Comparison of ENCODE assay signal across 14 cellular contexts in genomic region chr20:44065401-44066340, GRCh38.
"Had no signal": no experiment of that assay in that cellular context is flagged by ENCODE, and none has a peak within 500 bp of the region (broad histone marks: within the 10 kb centered on the region; RNA-seq: fewer than 3 reads in every experiment).

No MANE protein-coding gene starts in this region.

- H3K36me3 ChIP-seq: colonic mucosa, lower lobe of right lung, thyroid gland had no signal

- H3K27me3 ChIP-seq: colonic mucosa, esophagus squamous epithelium, stomach, thyroid gland had no signal

- H3K27ac ChIP-seq: colonic mucosa, esophagus squamous epithelium, lower lobe of right lung, skin epidermis, stomach, thyroid gland had no signal

- ATAC-seq: lower lobe of right lung had no signal

- H3K4me3 Mint-ChIP-seq: activated naive CD8-positive, alpha-beta T cell; brain had no signal

- H3K9me3 ChIP-seq: colonic mucosa, esophagus squamous epithelium, lower lobe of right lung, stomach, thyroid gland had no signal

- H3K4me1 ChIP-seq: colonic mucosa, esophagus squamous epithelium, thyroid gland had no signal

- DNase-seq: activated CD4-positive, alpha-beta T cell treated with anti-CD3 and anti-CD28 coated beads, Interleukin-2, amount 50 U/mL, for 4 hours; activated T-cell treated with anti-CD3 and anti-CD28 coated beads, Interleukin-2, amount 50 U/mL, for 1 hour; central memory CD4-positive, alpha-beta T cell; colonic mucosa; esophagus squamous epithelium; hippocampal formation; lower lobe of right lung; midbrain; stimulated activated CD4-positive, alpha-beta T cell treated with anti-CD3 and anti-CD28 coated beads, Interleukin-4, amount 100 ng/mL, for 24 hours; stomach; thyroid gland had no signal

- H3K36me3 Mint-ChIP-seq: activated naive CD8-positive, alpha-beta T cell; brain had no signal

- H3K27me3 Mint-ChIP-seq: activated naive CD8-positive, alpha-beta T cell had no signal

- H3K27ac Mint-ChIP-seq: activated naive CD8-positive, alpha-beta T cell; brain had no signal

- H3K4me3 ChIP-seq: colonic mucosa, esophagus squamous epithelium, lower lobe of right lung, skin epidermis, stomach, thyroid gland had no signal
